In the genomic region with DNA sequence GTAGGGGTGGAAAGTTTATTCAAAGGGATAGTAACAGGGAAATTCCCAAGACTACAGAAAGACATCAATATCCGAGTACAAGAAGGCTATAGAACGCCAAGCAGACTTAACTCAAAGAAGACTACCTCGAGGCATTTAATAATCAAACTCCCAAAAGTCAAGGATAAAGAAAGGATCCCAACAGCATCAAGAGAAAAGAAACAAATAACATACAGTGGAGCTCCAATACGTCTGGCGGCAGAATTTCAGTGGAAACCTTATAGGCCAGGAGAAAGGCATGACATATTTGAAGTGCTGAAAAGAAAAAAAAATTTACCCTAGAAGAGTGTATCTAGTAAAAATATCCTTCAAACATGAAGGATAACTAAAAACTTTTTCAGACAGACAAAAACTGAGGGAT, we compare ENCODE assay signal across 25 cellular contexts.
"Had no signal": no experiment of that assay in that cellular context is flagged by ENCODE, and none has a peak within 500 bp of the region (broad histone marks: within the 10 kb centered on the region; RNA-seq: fewer than 3 reads in every experiment).

No MANE protein-coding gene starts in this region.

- H3K27me3 Mint-ChIP-seq: effector memory CD8-positive, alpha-beta T cell had no signal

- H3K4me1 Mint-ChIP-seq: endodermal cell had no signal

- H3K4me1 ChIP-seq: colonic mucosa, esophagus muscularis mucosa, esophagus squamous epithelium, foreskin keratinocyte, gastrocnemius medialis, gastroesophageal sphincter, heart right ventricle had no signal

- ATAC-seq: effector memory CD8-positive, alpha-beta T cell; esophagus mucosa; foreskin keratinocyte; gastrocnemius medialis; gastroesophageal sphincter; heart left ventricle; heart right ventricle had no signal

- H3K9me3 ChIP-seq: colonic mucosa, gastrocnemius medialis had no signal

- H3K36me3 ChIP-seq: colonic mucosa had no signal

- H3K4me3 ChIP-seq: colonic mucosa, coronary artery, dorsolateral prefrontal cortex, esophagus muscularis mucosa, esophagus squamous epithelium, gastrocnemius medialis, gastroesophageal sphincter, heart left ventricle, heart right ventricle, hepatocyte had no signal

- H3K27ac Mint-ChIP-seq: effector memory CD8-positive, alpha-beta T cell; endodermal cell had no signal

- H3K27ac ChIP-seq: colonic mucosa, coronary artery, dorsolateral prefrontal cortex, epithelial cell of prostate, esophagus muscularis mucosa, esophagus squamous epithelium, foreskin keratinocyte, gastrocnemius medialis, gastroesophageal sphincter, heart left ventricle, heart right ventricle, hepatocyte had no signal

- H3K4me3 Mint-ChIP-seq: effector memory CD8-positive, alpha-beta T cell; endodermal cell had no signal

- DNase-seq: colonic mucosa; cortex of kidney; dermis blood vessel endothelial cell; dorsolateral prefrontal cortex; effector CD4-positive, alpha-beta T cell; effector CD8-positive, alpha-beta T cell; effector memory CD4-positive, alpha-beta T cell; effector memory CD8-positive, alpha-beta T cell; endodermal cell; erythroblast; esophagus squamous epithelium; foreskin fibroblast; foreskin keratinocyte; foreskin melanocyte; gastrocnemius medialis; glutamatergic neuron; head of caudate nucleus; heart left ventricle; heart right ventricle had no signal
